Comparison of ENCODE assay signal across 8 cellular contexts in the genomic region with DNA sequence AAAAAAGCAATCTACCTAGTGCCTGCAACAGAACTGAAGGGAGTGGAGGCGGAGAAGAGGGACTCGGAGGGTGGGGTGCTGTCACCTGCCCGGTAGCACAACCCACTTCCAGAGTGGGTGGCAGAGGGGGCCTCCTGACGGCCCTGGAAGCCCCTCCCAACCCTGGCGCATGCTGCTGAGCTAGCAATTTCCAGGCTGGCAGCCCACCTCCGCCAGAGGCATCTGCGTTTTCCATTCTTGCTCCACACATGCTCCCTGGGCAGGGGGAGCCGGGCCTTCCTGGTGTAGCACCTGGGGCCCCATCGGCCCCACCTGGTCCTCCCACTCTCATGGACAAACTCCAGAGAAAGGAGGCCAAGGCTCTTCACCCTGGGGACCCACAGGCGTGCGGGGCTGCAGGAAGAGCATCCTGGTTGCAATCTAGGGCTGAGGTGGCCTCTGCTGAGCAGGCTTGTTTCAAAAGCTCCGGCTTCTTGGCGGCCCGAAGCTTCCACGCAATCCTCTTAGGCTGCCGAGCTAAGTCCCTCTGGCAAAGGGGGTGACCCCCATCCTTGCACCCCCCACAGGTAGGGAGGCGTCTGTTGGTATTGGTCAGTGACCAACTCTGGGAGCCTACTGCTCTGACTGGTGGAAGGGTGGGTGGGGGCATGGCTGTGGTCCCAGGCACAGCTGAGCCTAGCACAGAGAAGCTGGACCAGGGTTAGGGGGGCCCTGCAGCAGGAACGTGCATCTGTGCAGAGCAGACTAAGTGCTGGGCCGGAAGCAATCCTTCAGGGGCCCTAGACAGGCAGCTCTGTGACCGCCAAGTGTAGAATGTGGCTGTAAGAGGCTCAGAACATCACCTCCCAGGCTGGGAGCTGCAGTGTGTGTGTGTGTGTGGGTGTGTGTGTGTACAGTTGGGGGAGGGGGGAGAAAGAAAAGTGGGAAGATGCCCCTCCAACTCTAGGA. TPM values are rescaled to one million over a fixed set of nuclear protein-coding genes. Genes with fewer than 3 reads are reported as not detected.
DNase-seq lines count a peak whose midpoint lies in the region; FAIRE-seq and TF ChIP-seq lines count a peak whose summit lies in the region.

No MANE protein-coding gene starts in this region.

- H2BK120ac ChIP-seq in mesenchymal stem cell (ENCODE audit: low read depth, low read length): peak overlapping the region; percentile 86

- no peaks in the 10 kb centered on the region; the same call in 1 of the 2 replicates for H4K20me1 ChIP-seq in OCI-LY1 (ENCODE audit: insufficient read depth, low read length)

- no peak overlapping the region for H2BK5ac ChIP-seq in mesenchymal stem cell (ENCODE audit: low read depth, low read length, poor library complexity, severe bottlenecking)

- H3K4me3 Mint-ChIP-seq in CD8-positive, alpha-beta memory T cell: peak overlapping the region; percentile 78 to 92 (median 82)

- peak overlapping the region in 1 of 2 experiments; percentile 61 for H3K23ac ChIP-seq in mesenchymal stem cell (ENCODE audit: low read length in 2 of 2)

- H2AFZ ChIP-seq in OCI-LY1 (ENCODE audit: low read length): no peak overlapping the region
- no peak overlapping the region for H2AFZ ChIP-seq in mesenchymal stem cell (ENCODE audit: low read depth, low read length)

- peaks cover 21% of the 10 kb centered on the region for H3K4me1 ChIP-seq in CD8-positive, alpha-beta memory T cell (ENCODE audit: insufficient read depth, low read length)
- H3K4me1 ChIP-seq in OCI-LY1 (ENCODE audit: insufficient read depth, low read length, severe bottlenecking) (peaks cover 18% of the 10 kb centered on the region), mesenchymal stem cell (ENCODE audit: control insufficient read depth, insufficient read depth, low read depth, low read length) (peaks cover 38% of the 10 kb centered on the region)

- peak overlapping the region; percentile 44 to 98 for H3K18ac ChIP-seq in mesenchymal stem cell (ENCODE audit: low read depth in 1 of 2, low read length in 2 of 2)

- POLR2A ChIA-PET in CD8-positive, alpha-beta memory T cell (lab: Charles Lee): no interaction called here
- POLR2A ChIA-PET in HEK293T (lab: Yijun Ruan, JAX): interaction anchor here (1.4 kb wide), 1 partner anchor 9 kb away, joined by 3 read pairs; no protein-coding TSS in a partner anchor

- peak overlapping the region; percentile 56 for H2BK15ac ChIP-seq in mesenchymal stem cell (ENCODE audit: low read depth, poor library complexity, severe bottlenecking)

- H4K8ac ChIP-seq in mesenchymal stem cell (ENCODE audit: low read length): peak overlapping the region; percentile 21

- intact Hi-C loops in dorsolateral prefrontal cortex (cut with DNase I): loop anchor here (2.0 to 10.0 kb wide), 4 partner anchors 79 to 419 kb away; partner anchors contain the start of gene UGGT1 (in 1 of the 2)

- H3F3A ChIP-seq in OCI-LY1 (ENCODE audit: insufficient read depth, low read length): no peaks in the 10 kb centered on the region

- peak overlapping the region; percentile 53 to 79 for H3K4ac ChIP-seq in mesenchymal stem cell (ENCODE audit: low read depth in 1 of 2, low read length in 2 of 2)

- DNase-seq in CD8-positive, alpha-beta memory T cell: peak in 2 of 5 donors; percentile 1 to 41
- DNase-seq in dorsolateral prefrontal cortex (peak in 9 of 10 donors; percentile 5 to 43 (median 28)), mesenchymal stem cell (peak; percentile 80), RCC 7860 (ENCODE audit: low spot score) (no peak), pons (ENCODE audit: low spot score) (no peak), HEK293T (ENCODE audit: extremely low spot score) (no peak), OCI-M2 (lab: John Stamatoyannopoulos, UW; ENCODE audit: unreplicated experiment) (no peak)

- H3K9me2 ChIP-seq in OCI-LY1 (ENCODE audit: low read depth, low read length): no peaks in the 10 kb centered on the region

- CTCF ChIA-PET in CD8-positive, alpha-beta memory T cell (lab: Charles Lee): interaction anchor here (1.4 kb wide), 1 partner anchor 39 kb away, joined by 3 read pairs; no protein-coding TSS in a partner anchor
- CTCF ChIA-PET in HEK293T (lab: Yijun Ruan, JAX): interaction anchor here (0.7 kb wide), 1 partner anchor 215 kb away, joined by 3 read pairs; no protein-coding TSS in a partner anchor

- H3K79me2 ChIP-seq in OCI-LY1 (ENCODE audit: insufficient read depth, low read length): no peaks in the 10 kb centered on the region

- peak overlapping the region in 3 of 8 donors; percentile 47 to 91 (median 68) for H3K27ac Mint-ChIP-seq in CD8-positive, alpha-beta memory T cell

- H2AK5ac ChIP-seq in mesenchymal stem cell (ENCODE audit: low read length, severe bottlenecking): no peak overlapping the region

- WGBS in mesenchymal stem cell: 73% methylated on average over 20 of the region's 20 CpGs

- peaks cover 0 to 2% of the 10 kb centered on the region in 2 donors for H3K27me3 Mint-ChIP-seq in CD8-positive, alpha-beta memory T cell

- H3K4me3 ChIP-seq in CD8-positive, alpha-beta memory T cell (ENCODE audit: low read length): peak overlapping the region; percentile 51
- no peak overlapping the region for H3K4me3 ChIP-seq in OCI-LY1 (ENCODE audit: low read depth, low read length, poor library complexity, severe bottlenecking)
- H3K4me3 ChIP-seq in dorsolateral prefrontal cortex: peak overlapping the region; percentile 62 to 97 (median 86)
- peak overlapping the region; percentile 72 to 90 for H3K4me3 ChIP-seq in mesenchymal stem cell (ENCODE audit: insufficient read depth in 1 of 2, low read depth in 1 of 2, low read length in 2 of 2)

- peak overlapping the region; percentile 91 for H4K91ac ChIP-seq in mesenchymal stem cell (ENCODE audit: low read length)

- H3K4me1 Mint-ChIP-seq in CD8-positive, alpha-beta memory T cell: peaks cover 30 to 52% (median 34%) of the 10 kb centered on the region in 3 donors

- H3K4me2 ChIP-seq in OCI-LY1 (ENCODE audit: low read length): peak overlapping the region; percentile 97; the same call in 1 of the 2 replicates
- H3K4me2 ChIP-seq in mesenchymal stem cell (ENCODE audit: low read length, poor library complexity, severe bottlenecking): peak overlapping the region; percentile 96

- no peak overlapping the region for H3K27ac ChIP-seq in CD8-positive, alpha-beta memory T cell (ENCODE audit: low read depth, low read length)
- H3K27ac ChIP-seq in OCI-LY1 (ENCODE audit: low read depth, low read length, poor library complexity, severe bottlenecking) (no peak overlapping the region), dorsolateral prefrontal cortex (peak overlapping the region in 26 of 59 donors; percentile 2 to 84 (median 46)), mesenchymal stem cell (ENCODE audit: low read length, poor library complexity, severe bottlenecking) (no peak overlapping the region)

- H3K9me3 Mint-ChIP-seq in CD8-positive, alpha-beta memory T cell: no peaks in the 10 kb centered on the region

- no peak overlapping the region for H3K9ac ChIP-seq in OCI-LY1 (ENCODE audit: low read length)
- peak overlapping the region; percentile 76 for H3K9ac ChIP-seq in mesenchymal stem cell (ENCODE audit: low read length)

- H3K36me3 Mint-ChIP-seq in CD8-positive, alpha-beta memory T cell: peaks cover 0 to 2% (median 0%) of the 10 kb centered on the region in 3 donors

- H3K9me3 ChIP-seq in CD8-positive, alpha-beta memory T cell (ENCODE audit: low read length): no peaks in the 10 kb centered on the region
- H3K9me3 ChIP-seq in OCI-LY1 (ENCODE audit: low read length): no peaks in the 10 kb centered on the region
- H3K9me3 ChIP-seq in mesenchymal stem cell (ENCODE audit: control insufficient read depth, low read length): no peaks in the 10 kb centered on the region

- H3K36me3 ChIP-seq in CD8-positive, alpha-beta memory T cell (ENCODE audit: insufficient read depth, low read length): no peaks in the 10 kb centered on the region
- no peaks in the 10 kb centered on the region; the same call in 1 of the 2 replicates for H3K36me3 ChIP-seq in OCI-LY1 (ENCODE audit: insufficient read depth, low read length)
- H3K36me3 ChIP-seq in mesenchymal stem cell (ENCODE audit: control insufficient read depth in 1 of 2, insufficient read depth in 2 of 2, low read depth in 1 of 2, low read length in 2 of 2): peaks cover 4 to 27% of the 10 kb centered on the region in 2 experiments

- peaks cover 45% of the 10 kb centered on the region for H3K79me1 ChIP-seq in mesenchymal stem cell (replicated peaks; ENCODE audit: low read length, poor library complexity, severe bottlenecking)

- TF ChIP-seq CTCF in OCI-LY1 (IDR thresholded peaks at IDR 0.05; ENCODE audit: low read length) (no peak), dorsolateral prefrontal cortex (IDR thresholded peaks at IDR 0.05 in 54 of 56, conservative IDR thresholded peaks at IDR 0.05 in 2 of 56; ENCODE audit: low read depth in 1 of 56, partially characterized antibody in 56 of 56) (no peak)

- H3K14ac ChIP-seq in mesenchymal stem cell (ENCODE audit: low read length in 2 of 2): peak overlapping the region in 1 of 2 experiments; percentile 89

- H3K27me3 ChIP-seq in CD8-positive, alpha-beta memory T cell (ENCODE audit: insufficient read depth, low read length, poor library complexity, severe bottlenecking): no peaks in the 10 kb centered on the region
- H3K27me3 ChIP-seq in OCI-LY1 (ENCODE audit: insufficient read depth, low read length): no peaks in the 10 kb centered on the region; the same call in 1 of the 2 replicates
- no peaks in the 10 kb centered on the region for H3K27me3 ChIP-seq in dorsolateral prefrontal cortex
- peaks cover 0 to 8% of the 10 kb centered on the region in 2 experiments for H3K27me3 ChIP-seq in mesenchymal stem cell (ENCODE audit: control insufficient read depth in 1 of 2, insufficient read depth in 1 of 2, low read length in 2 of 2)

- H2BK12ac ChIP-seq in mesenchymal stem cell (ENCODE audit: low read length in 2 of 2): peak overlapping the region; percentile 4 to 75

- no peak for FAIRE-seq in RCC 7860 (lab: Jason Lieb, UNC)

TF ChIP-seq in HEK293T, 16 proteins besides CTCF, POLR2A, EP300 and RAD21 (continues in another document):
- TF ChIP-seq ZNF384 (IDR thresholded peaks at IDR 0.05) (no peak), ARNT (IDR thresholded peaks at IDR 0.05) (no peak), L3MBTL2 (conservative IDR thresholded peaks at IDR 0.05) (no peak), FOXM1 (IDR thresholded peaks at IDR 0.05; ENCODE audit: borderline replicate concordance) (no peak)
- TF ChIP-seq, protein P1, sequence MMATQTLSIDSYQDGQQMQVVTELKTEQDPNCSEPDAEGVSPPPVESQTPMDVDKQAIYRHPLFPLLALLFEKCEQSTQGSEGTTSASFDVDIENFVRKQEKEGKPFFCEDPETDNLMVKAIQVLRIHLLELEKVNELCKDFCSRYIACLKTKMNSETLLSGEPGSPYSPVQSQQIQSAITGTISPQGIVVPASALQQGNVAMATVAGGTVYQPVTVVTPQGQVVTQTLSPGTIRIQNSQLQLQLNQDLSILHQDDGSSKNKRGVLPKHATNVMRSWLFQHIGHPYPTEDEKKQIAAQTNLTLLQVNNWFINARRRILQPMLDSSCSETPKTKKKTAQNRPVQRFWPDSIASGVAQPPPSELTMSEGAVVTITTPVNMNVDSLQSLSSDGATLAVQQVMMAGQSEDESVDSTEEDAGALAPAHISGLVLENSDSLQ (IDR thresholded peaks at IDR 0.05): no peak

RNA-seq across cellular contexts. Expression of gene HS6ST1, which starts 2.6 kb away (rescaled TPM):
- total RNA-seq in CD8-positive, alpha-beta memory T cell: 10 to 100 TPM; 18.0 to 18.2 TPM
- 4.6 TPM for polyA plus RNA-seq in CD8-positive, alpha-beta memory T cell
- 100 to 1,000 TPM in 78 of 120 experiments, 10 to 100 TPM in 42; 63.1 to 197 (median 109) TPM for total RNA-seq in dorsolateral prefrontal cortex
- 37.7 TPM for polyA plus RNA-seq in mesenchymal stem cell (2013, experiment 1 of 2)
- polyA plus RNA-seq in mesenchymal stem cell (2013, experiment 2 of 2): 37.3 TPM

Comparison
In these comparisons a context has a peak if more than half of its experiments do, and no peak if none do; other contexts are left out.
1. DNase-seq: peak in dorsolateral prefrontal cortex (9 of 10) and mesenchymal stem cell (single experiment); none in RCC 7860 (single experiment), pons (single experiment), HEK293T (single experiment) and OCI-M2 (single experiment).